32 cellular contexts compared by ENCODE assay signal in genomic region chr15:22263738-22264137, GRCh38.
DNase-seq lines count a peak whose midpoint lies in the region; ATAC-seq, FAIRE-seq and TF ChIP-seq lines count a peak whose summit lies in the region.
"Had no signal": no experiment of that assay in that cellular context is flagged by ENCODE, and none has a peak within 500 bp of the region (broad histone marks: within the 10 kb centered on the region; RNA-seq: fewer than 3 reads in every experiment).

No MANE protein-coding gene starts in this region.

- CTCF ChIA-PET in activated CD8-positive, alpha-beta T cell treated with anti-CD3 and anti-CD28 coated beads for 36 hours (lab: Charles Lee): interaction anchor here (1.4 to 2.3 kb wide), 2 partner anchors 41 to 1907 kb away, joined by 6 to 8 read pairs; no protein-coding TSS in a partner anchor
- CTCF ChIA-PET in activated CD8-positive, alpha-beta T cell treated with anti-CD3 and anti-CD28 coated beads, Interleukin-2, amount 10 ng/mL, durations not matched to agents 7 days and 5 days (lab: Charles Lee): interaction anchor here (2.2 kb wide), 1 partner anchor 41 kb away, joined by 9 read pairs; no protein-coding TSS in a partner anchor

- POLR2A ChIA-PET in activated CD8-positive, alpha-beta T cell treated with anti-CD3 and anti-CD28 coated beads for 36 hours (lab: Charles Lee): no interaction called here
- POLR2A ChIA-PET in activated CD8-positive, alpha-beta T cell treated with anti-CD3 and anti-CD28 coated beads, Interleukin-2, amount 10 ng/mL, durations not matched to agents 7 days and 5 days (lab: Charles Lee): no interaction called here

- no peaks in the 10 kb centered on the region for H3K36me3 ChIP-seq in bronchial epithelial cell (ENCODE audit: control insufficient read depth, insufficient read depth, low read length)
- H3K36me3 ChIP-seq: adrenal gland, prostate gland, sigmoid colon had no signal

- H3K4me1 Mint-ChIP-seq in activated CD8-positive, alpha-beta T cell treated with anti-CD3 and anti-CD28 coated beads for 36 hours (ENCODE audit: low read depth): peaks cover 17% of the 10 kb centered on the region
- H3K4me1 Mint-ChIP-seq in activated CD8-positive, alpha-beta T cell treated with anti-CD3 and anti-CD28 coated beads, Interleukin-2, amount 10 ng/mL, durations not matched to agents 7 days and 5 days (ENCODE audit: low read depth): peaks cover 20% of the 10 kb centered on the region
- H3K4me1 Mint-ChIP-seq: B cell had no signal

- peak; percentile 22 for ATAC-seq in activated CD8-positive, alpha-beta T cell treated with anti-CD3 and anti-CD28 coated beads for 36 hours
- ATAC-seq in activated CD8-positive, alpha-beta T cell treated with anti-CD3 and anti-CD28 coated beads, Interleukin-2, amount 10 ng/mL, durations not matched to agents 7 days and 5 days: no peak
- ATAC-seq in GM21528 (IDR thresholded peaks at IDR 0.05; ENCODE audit: low FRiP score, unreplicated experiment): no peak
- no peak for ATAC-seq in GM21515 (IDR thresholded peaks at IDR 0.05; ENCODE audit: unreplicated experiment)
- ATAC-seq: esophagus mucosa; naive thymus-derived CD8-positive, alpha-beta T cell had no signal

- no peak overlapping the region for H3K4me3 ChIP-seq in bronchial epithelial cell (ENCODE audit: low read depth, low read length)
- H3K4me3 ChIP-seq: adrenal gland, lung, prostate gland, sigmoid colon had no signal

- no peaks in the 10 kb centered on the region for H3K36me3 Mint-ChIP-seq in activated CD8-positive, alpha-beta T cell treated with anti-CD3 and anti-CD28 coated beads for 36 hours (ENCODE audit: low read depth)
- no peaks in the 10 kb centered on the region for H3K36me3 Mint-ChIP-seq in activated CD8-positive, alpha-beta T cell treated with anti-CD3 and anti-CD28 coated beads, Interleukin-2, amount 10 ng/mL, durations not matched to agents 7 days and 5 days (ENCODE audit: low read depth)
- H3K36me3 Mint-ChIP-seq: naive thymus-derived CD8-positive, alpha-beta T cell had no signal

- no peak for DNase-seq in activated CD8-positive, alpha-beta T cell treated with anti-CD3 and anti-CD28 coated beads for 36 hours
- DNase-seq in activated CD8-positive, alpha-beta T cell treated with anti-CD3 and anti-CD28 coated beads, Interleukin-2, amount 10 ng/mL, durations not matched to agents 7 days and 5 days: no peak
- peak; percentile 43 for DNase-seq in stimulated activated CD4-positive, alpha-beta T cell treated with anti-CD3 and anti-CD28 coated beads, Interleukin-1b, Interleukin-23, amount 100 ng/mL, for 48 hours
- no peak for DNase-seq in stimulated activated CD4-positive, alpha-beta T cell treated with anti-CD3 and anti-CD28 coated beads, Interleukin-4, amount 100 ng/mL, for 24 hours
- DNase-seq in bronchial epithelial cell (ENCODE audit: low read depth) (no peak), inferior parietal cortex (ENCODE audit: extremely low spot score) (no peak)
- DNase-seq: activated naive CD4-positive, alpha-beta T cell treated with Interleukin-2 at 50 U/mL for 16 hours; adrenal gland; cerebellar nuclear complex; dermis blood vessel endothelial cell; EL; foreskin fibroblast; head of caudate nucleus; IMR-90; kidney; naive thymus-derived CD8-positive, alpha-beta T cell; NCI-H1417 treated with DMSO at 0.1 percent for 48 hours; NCI-H2081 treated with DMSO at 0.1 percent for 48 hours; NCI-H748 treated with DMSO at 0.1 percent for 48 hours; occipital lobe; sigmoid colon; stimulated activated naive CD8-positive, alpha-beta T cell treated with anti-CD3 and anti-CD28 coated beads, Interleukin-15, Interleukin-2, amounts not matched to agents 100 U/mL and 50 U/mL, for 24 hours had no signal

- peaks cover 1% of the 10 kb centered on the region for H3K27me3 Mint-ChIP-seq in activated CD8-positive, alpha-beta T cell treated with anti-CD3 and anti-CD28 coated beads for 36 hours
- H3K27me3 Mint-ChIP-seq in activated CD8-positive, alpha-beta T cell treated with anti-CD3 and anti-CD28 coated beads, Interleukin-2, amount 10 ng/mL, durations not matched to agents 7 days and 5 days (ENCODE audit: low read depth): peaks cover 2% of the 10 kb centered on the region
- H3K27me3 Mint-ChIP-seq: B cell had no signal

- H3K4me3 Mint-ChIP-seq in activated CD8-positive, alpha-beta T cell treated with anti-CD3 and anti-CD28 coated beads for 36 hours: no peak overlapping the region
- no peak overlapping the region for H3K4me3 Mint-ChIP-seq in activated CD8-positive, alpha-beta T cell treated with anti-CD3 and anti-CD28 coated beads, Interleukin-2, amount 10 ng/mL, durations not matched to agents 7 days and 5 days
- H3K4me3 Mint-ChIP-seq: B cell; naive thymus-derived CD8-positive, alpha-beta T cell; T-helper 2 cell treated with Interferon-gamma antibody and Interleukin-4, amounts not matched to agents 5 μg/mL and 100 μg/mL, for 36 hours had no signal

- FAIRE-seq in bronchial epithelial cell (lab: Jason Lieb, UNC): peak; percentile 98
- FAIRE-seq: GM18507, H1, kidney, RCC 7860 had no signal

- no peak for TF ChIP-seq CTCF in activated CD8-positive, alpha-beta T cell treated with anti-CD3 and anti-CD28 coated beads for 36 hours (IDR thresholded peaks at IDR 0.05)
- TF ChIP-seq CTCF in bronchial epithelial cell (IDR thresholded peaks at IDR 0.05; ENCODE audit: insufficient read depth, low read length, severe bottlenecking): no peak

- no peaks in the 10 kb centered on the region for H3K27me3 ChIP-seq in bronchial epithelial cell (ENCODE audit: control insufficient read depth, insufficient read depth, low read length)
- H3K27me3 ChIP-seq: adrenal gland, sigmoid colon had no signal

- H3K27ac Mint-ChIP-seq in activated CD8-positive, alpha-beta T cell treated with anti-CD3 and anti-CD28 coated beads for 36 hours: no peak overlapping the region
- no peak overlapping the region for H3K27ac Mint-ChIP-seq in activated CD8-positive, alpha-beta T cell treated with anti-CD3 and anti-CD28 coated beads, Interleukin-2, amount 10 ng/mL, durations not matched to agents 7 days and 5 days
- H3K27ac Mint-ChIP-seq: B cell; naive thymus-derived CD8-positive, alpha-beta T cell; T-helper 2 cell treated with Interferon-gamma antibody and Interleukin-4, amounts not matched to agents 5 μg/mL and 100 μg/mL, for 36 hours had no signal

- H3K9me3 Mint-ChIP-seq in activated CD8-positive, alpha-beta T cell treated with anti-CD3 and anti-CD28 coated beads for 36 hours: no peaks in the 10 kb centered on the region
- H3K9me3 Mint-ChIP-seq in activated CD8-positive, alpha-beta T cell treated with anti-CD3 and anti-CD28 coated beads, Interleukin-2, amount 10 ng/mL, durations not matched to agents 7 days and 5 days (ENCODE audit: insufficient read depth): no peaks in the 10 kb centered on the region
- H3K9me3 Mint-ChIP-seq: naive thymus-derived CD8-positive, alpha-beta T cell; T-helper 2 cell treated with Interferon-gamma antibody and Interleukin-4, amounts not matched to agents 5 μg/mL and 100 μg/mL, for 36 hours had no signal

- intact Hi-C loops in activated CD8-positive, alpha-beta T cell treated with anti-CD3 and anti-CD28 coated beads for 36 hours (cut with micrococcal nuclease): no loop called here
